ENCODE assay signal across 8 cellular contexts in genomic region chr19:2166741-2167738, GRCh38. TPM values are rescaled to one million over a fixed set of nuclear protein-coding genes. Genes with fewer than 3 reads are reported as not detected.
DNase-seq lines count a peak whose midpoint lies in the region; ATAC-seq and TF ChIP-seq lines count a peak whose summit lies in the region.

No MANE protein-coding gene starts in this region.

- H3K4me3 ChIP-seq in CD8-positive, alpha-beta T cell (ENCODE audit: low read depth, low read length) = no peak overlapping the region
- H3K4me3 ChIP-seq in Loucy (ENCODE audit: low read length, poor library complexity, severe bottlenecking) = peak overlapping the region; percentile 98
- H3K4me3 ChIP-seq in astrocyte of the cerebellum (ENCODE audit: low read depth, low read length) = no peak overlapping the region
- H3K4me3 ChIP-seq in liver (ENCODE audit: low read depth in 1 of 3, low read length in 3 of 3) = no peak overlapping the region
- H3K4me3 ChIP-seq in tibial nerve = peak overlapping the region in 1 of 4 donors; percentile 11

- H3K4me2 ChIP-seq in Loucy (ENCODE audit: low read depth, low read length, poor library complexity, severe bottlenecking) = peak overlapping the region; percentile 98

- H3K9me2 ChIP-seq in Loucy (replicated peaks; ENCODE audit: low read depth, low read length) = no peaks in the 10 kb centered on the region

- CTCF ChIA-PET in CD8-positive, alpha-beta T cell (lab: Charles Lee) = no interaction called here

- no peak overlapping the region for H3K27ac ChIP-seq in CD8-positive, alpha-beta T cell (ENCODE audit: low read depth, low read length)
- H3K27ac ChIP-seq in liver (ENCODE audit: low read depth in 1 of 2, low read length in 2 of 2) = peak overlapping the region; percentile 89 to 91
- H3K27ac ChIP-seq in tibial nerve = peak overlapping the region; percentile 43 to 99 (median 96)

- no peak for TF ChIP-seq CTCF in CD8-positive, alpha-beta T cell (IDR thresholded peaks at IDR 0.05)
- no peak for TF ChIP-seq CTCF in Loucy (conservative IDR thresholded peaks at IDR 0.05; ENCODE audit: low read length)
- no peak for TF ChIP-seq CTCF in astrocyte of the cerebellum (IDR thresholded peaks at IDR 0.05; ENCODE audit: low read depth, low read length, missing control alignments)
- TF ChIP-seq CTCF in liver (IDR thresholded peaks at IDR 0.05; ENCODE audit: low read depth, low read length, missing input control) = no peak
- TF ChIP-seq CTCF in tibial nerve (IDR thresholded peaks at IDR 0.05) = no peak

- H3F3A ChIP-seq in Loucy (ENCODE audit: low read depth) = no peaks in the 10 kb centered on the region

- no peaks in the 10 kb centered on the region for H3K36me3 ChIP-seq in CD8-positive, alpha-beta T cell (ENCODE audit: insufficient read depth, low read length)
- H3K36me3 ChIP-seq in Loucy (ENCODE audit: insufficient read depth, low read length) (no peaks in the 10 kb centered on the region), liver (ENCODE audit: control insufficient read depth in 4 of 4, insufficient read depth in 3 of 4, low read depth in 1 of 4, low read length in 3 of 4) (no peaks in the 10 kb centered on the region), tibial nerve (no peaks in the 10 kb centered on the region)

- H3K9me3 ChIP-seq in CD8-positive, alpha-beta T cell (ENCODE audit: low read length) = no peaks in the 10 kb centered on the region
- H3K9me3 ChIP-seq in Loucy (ENCODE audit: insufficient read depth, low read depth, low read length) (no peaks in the 10 kb centered on the region), liver (ENCODE audit: control insufficient read depth in 4 of 4, low read length in 3 of 4) (no peaks in the 10 kb centered on the region), tibial nerve (no peaks in the 10 kb centered on the region)

- no peaks in the 10 kb centered on the region for H3K36me3 Mint-ChIP-seq in CD8-positive, alpha-beta T cell

- H3K27ac Mint-ChIP-seq in CD8-positive, alpha-beta T cell = no peak overlapping the region

- H3K9ac ChIP-seq in Loucy (ENCODE audit: low read depth, low read length, poor library complexity, severe bottlenecking) = no peak overlapping the region
- H3K9ac ChIP-seq in liver (ENCODE audit: low read depth in 1 of 2, low read length in 2 of 2) = peak overlapping the region in 1 of 2 donors; percentile 9

- peak in 1 of 2 donors; percentile 18 for TF ChIP-seq RAD21 in liver (IDR thresholded peaks at IDR 0.05)

- H3K4me1 ChIP-seq in CD8-positive, alpha-beta T cell (ENCODE audit: insufficient read depth, low read length) = peaks cover 45% of the 10 kb centered on the region
- H3K4me1 ChIP-seq in Loucy (ENCODE audit: insufficient read depth, low read length, poor library complexity, severe bottlenecking) = peaks cover 43% of the 10 kb centered on the region
- H3K4me1 ChIP-seq in liver (ENCODE audit: control insufficient read depth in 4 of 4, insufficient read depth in 4 of 4, low read length in 3 of 4) = peaks cover 17 to 65% (median 40%) of the 10 kb centered on the region in 4 donors
- H3K4me1 ChIP-seq in tibial nerve = peaks cover 7 to 88% (median 65%) of the 10 kb centered on the region in 4 donors

- peak in 1 of 2 donors; percentile 83 for TF ChIP-seq EP300 in tibial nerve (IDR thresholded peaks at IDR 0.05)

- no peak for DNase-seq in CD8-positive, alpha-beta T cell
- DNase-seq in astrocyte of the cerebellum (ENCODE audit: low read depth) (peak; percentile 59), tibial nerve (ENCODE audit: low spot score in 2 of 2) (peak; percentile 61 to 67), NAMALWA (ENCODE audit: low spot score) (no peak)
- no peak for DNase-seq in stimulated activated CD4-positive, alpha-beta T cell treated with anti-CD3 and anti-CD28 coated beads, Interleukin-2, amount 100 ng/mL, for 24 hours
- DNase-seq in stimulated activated naive CD4-positive, alpha-beta T cell treated with Interleukin-2 at 50 U/mL for 16 hours (lab: John Stamatoyannopoulos, UW) = no peak

- in situ Hi-C loops in astrocyte of the cerebellum (cut with HindIII; ENCODE audit: low sequenced_read_pairs) = no loop called here

- peaks cover 39% of the 10 kb centered on the region for H3K4me1 Mint-ChIP-seq in CD8-positive, alpha-beta T cell (ENCODE audit: low read depth)

- peaks cover 75% of the 10 kb centered on the region for H4K20me1 ChIP-seq in Loucy (ENCODE audit: insufficient read depth, low read length, poor library complexity, severe bottlenecking)

- no peak for ATAC-seq in CD8-positive, alpha-beta T cell

- H3K27me3 ChIP-seq in CD8-positive, alpha-beta T cell (ENCODE audit: insufficient read depth, low read length) = no peaks in the 10 kb centered on the region
- no peaks in the 10 kb centered on the region for H3K27me3 ChIP-seq in Loucy (ENCODE audit: insufficient read depth, low read length, poor library complexity, severe bottlenecking)
- no peaks in the 10 kb centered on the region for H3K27me3 ChIP-seq in liver (ENCODE audit: control insufficient read depth in 4 of 4, insufficient read depth in 4 of 4, low read length in 3 of 4)
- no peaks in the 10 kb centered on the region for H3K27me3 ChIP-seq in tibial nerve

- peak in 1 of 2 donors; percentile 13 for TF ChIP-seq POLR2A in tibial nerve (IDR thresholded peaks at IDR 0.05)

- intact Hi-C loops in CD8-positive, alpha-beta T cell (cut with DNase I, micrococcal nuclease) = no loop called here

- no peaks in the 10 kb centered on the region for H3K9me3 Mint-ChIP-seq in CD8-positive, alpha-beta T cell

- peak overlapping the region; percentile 22 for H3K4me3 Mint-ChIP-seq in CD8-positive, alpha-beta T cell

- 32% methylated on average over 35 of the region's 35 CpGs for WGBS in liver
- 46 to 50% methylated on average over 30 to 35 of the region's 35 CpGs for WGBS in tibial nerve, 2 donors

- H3K27me3 Mint-ChIP-seq in CD8-positive, alpha-beta T cell (ENCODE audit: low read depth) = no peaks in the 10 kb centered on the region

- peaks cover 80% of the 10 kb centered on the region for H3K79me2 ChIP-seq in Loucy (ENCODE audit: insufficient read depth, low read length)

- POLR2A ChIA-PET in CD8-positive, alpha-beta T cell (lab: Charles Lee) = no interaction called here

- H2AFZ ChIP-seq in Loucy (ENCODE audit: low read length) = no peak overlapping the region

TF ChIP-seq in liver, 16 proteins besides CTCF, POLR2A, EP300 and RAD21 (continues in another document):
- TF ChIP-seq RXRA (IDR thresholded peaks at IDR 0.05) (peak; percentile 15 to 79), ATF3 (IDR thresholded peaks at IDR 0.05) (no peak), MAX (IDR thresholded peaks at IDR 0.05) (no peak), FOXA2 (IDR thresholded peaks at IDR 0.05) (peak; percentile 86), FOXA1 (IDR thresholded peaks at IDR 0.05) (peak; percentile 70), HNF4G (IDR thresholded peaks at IDR 0.05) (no peak), JUND (IDR thresholded peaks at IDR 0.05) (peak in 1 of 2 donors; percentile 40), NR2F2 (IDR thresholded peaks at IDR 0.05) (peak; percentile 27), GABPA (IDR thresholded peaks at IDR 0.05 in 1 of 2, conservative IDR thresholded peaks at IDR 0.05 in 1 of 2) (no peak), YY1 (IDR thresholded peaks at IDR 0.05) (peak; percentile 70), TAF1 (conservative IDR thresholded peaks at IDR 0.05) (no peak), HNF4A (conservative IDR thresholded peaks at IDR 0.05) (peak; percentile 65 to 68), SP1 (IDR thresholded peaks at IDR 0.05) (peak; percentile 56), EGR1 (IDR thresholded peaks at IDR 0.05; ENCODE audit: low read depth in 2 of 2) (peak; percentile 25 to 78), REST (IDR thresholded peaks at IDR 0.05) (peak; percentile 67)

RNA-seq across cellular contexts. Expression of gene DOT1L, which starts 3.3 kb away (rescaled TPM):
- 10 to 100 TPM; 32.8 to 34.7 TPM for total RNA-seq in CD8-positive, alpha-beta T cell
- total RNA-seq in liver = 1 to 10 TPM; 6.7 to 9.9 TPM
- 1 to 10 TPM; 3.4 to 6.9 TPM for polyA plus RNA-seq in liver
- total RNA-seq in tibial nerve = 10 to 100 TPM; 13.8 to 59.4 (median 18.1) TPM

RNA-seq across cellular contexts. Expression of gene AP3D1, which starts 15.7 kb away (rescaled TPM):
- total RNA-seq in CD8-positive, alpha-beta T cell = 10 to 100 TPM; 39.4 to 42.5 TPM
- total RNA-seq in liver (10 to 100 TPM; 42.6 to 76.6 TPM), tibial nerve (100 to 1,000 TPM in 1 of 4 donors, 10 to 100 TPM in 3; 75.2 to 127 (median 83.3) TPM)
- polyA plus RNA-seq in liver = 10 to 100 TPM; 21.7 to 79.8 TPM

Comparison
In these comparisons a context has a peak if more than half of its experiments do, and no peak if none do; other contexts are left out.
1. DNase-seq: peak in astrocyte of the cerebellum (single experiment) and tibial nerve (2 of 2); none in CD8-positive, alpha-beta T cell (0 of 7), stimulated activated CD4-positive, alpha-beta T cell treated with anti-CD3 and anti-CD28 coated beads, Interleukin-2, amount 100 ng/mL, for 24 hours (0 of 2), NAMALWA (single experiment) and stimulated activated naive CD4-positive, alpha-beta T cell treated with Interleukin-2 at 50 U/mL for 16 hours (single experiment).